Comparison of ENCODE assay signal across 20 cellular contexts in the genomic region with DNA sequence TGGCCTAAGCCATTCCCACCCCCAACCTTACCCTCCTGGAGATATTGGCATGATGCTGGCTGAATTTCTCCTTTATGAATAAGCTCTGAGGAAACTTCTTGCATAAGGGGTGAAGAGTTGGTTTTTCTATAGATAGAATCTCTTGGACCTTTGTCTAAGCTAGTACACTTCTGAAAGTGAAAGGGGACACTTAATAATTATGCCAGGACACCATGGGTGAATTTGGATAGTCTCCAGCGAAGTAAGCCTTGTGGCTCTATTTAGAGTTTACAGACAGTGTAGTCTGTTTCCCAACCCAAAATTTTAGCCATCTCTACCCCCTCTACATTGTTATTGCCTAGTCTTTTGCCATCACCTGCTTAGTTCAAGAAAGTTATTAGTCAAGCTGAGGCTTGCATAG. TPM values are rescaled to one million over a fixed set of nuclear protein-coding genes. Genes with fewer than 3 reads are reported as not detected.
DNase-seq lines count a peak whose midpoint lies in the region; ATAC-seq and TF ChIP-seq lines count a peak whose summit lies in the region.
"Had no signal": no experiment of that assay in that cellular context is flagged by ENCODE, and none has a peak within 500 bp of the region (broad histone marks: within the 10 kb centered on the region; RNA-seq: fewer than 3 reads in every experiment).

No MANE protein-coding gene starts in this region.

- no peak overlapping the region for H3K27ac ChIP-seq in CD8-positive, alpha-beta T cell (ENCODE audit: low read depth, low read length)
- peak overlapping the region in 2 of 4 donors; percentile 62 to 73 for H3K27ac ChIP-seq in upper lobe of left lung
- no peak overlapping the region for H3K27ac ChIP-seq in A673 (ENCODE audit: low read depth, low read length, poor library complexity, severe bottlenecking)
- H3K27ac ChIP-seq: cardiac muscle cell, heart left ventricle, VCaP had no signal

- H3K27me3 Mint-ChIP-seq in CD8-positive, alpha-beta T cell (ENCODE audit: low read depth): no peaks in the 10 kb centered on the region
- H3K27me3 Mint-ChIP-seq in IgD-negative memory B cell: no peaks in the 10 kb centered on the region
- H3K27me3 Mint-ChIP-seq in activated B cell treated with CpG ODN at 0.5 μM for 24 hours: no peaks in the 10 kb centered on the region
- H3K27me3 Mint-ChIP-seq: activated CD4-positive, alpha-beta memory T cell treated with anti-CD3 and anti-CD28 coated beads for 36 hours; memory B cell had no signal

- no peak for TF ChIP-seq CTCF in CD8-positive, alpha-beta T cell (IDR thresholded peaks at IDR 0.05)
- TF ChIP-seq CTCF in activated B cell treated with CpG ODN at 0.5 μM for 24 hours (IDR thresholded peaks at IDR 0.05): no peak
- TF ChIP-seq CTCF in upper lobe of left lung (IDR thresholded peaks at IDR 0.05): no peak
- TF ChIP-seq CTCF in A673 (conservative IDR thresholded peaks at IDR 0.05; ENCODE audit: low read depth, low read length): no peak

- TF ChIP-seq EP300 in upper lobe of left lung (IDR thresholded peaks at IDR 0.05): no peak

- CTCF ChIA-PET in CD8-positive, alpha-beta T cell (lab: Charles Lee): interaction anchor here (1.2 kb wide), 1 partner anchor 87 kb away, joined by 3 read pairs; no protein-coding TSS in a partner anchor
- CTCF ChIA-PET in activated B cell treated with CpG ODN at 0.5 μM for 24 hours (lab: Charles Lee) (interaction anchor here (1.1 kb wide), 1 partner anchor 87 kb away, joined by 3 read pairs; no protein-coding TSS in a partner anchor), A673 (lab: Charles Lee) (no interaction called here)

- H3K9me3 ChIP-seq in CD8-positive, alpha-beta T cell (ENCODE audit: low read length): no peaks in the 10 kb centered on the region
- H3K9me3 ChIP-seq in upper lobe of left lung (no peaks in the 10 kb centered on the region), A673 (ENCODE audit: low read depth, low read length, poor library complexity, severe bottlenecking) (no peaks in the 10 kb centered on the region)
- H3K9me3 ChIP-seq: heart left ventricle had no signal

- 36 to 83% methylated on average over 1 of the region's 1 CpG for WGBS in upper lobe of left lung, 2 donors

- H3K4me3 Mint-ChIP-seq in CD8-positive, alpha-beta T cell: no peak overlapping the region
- H3K4me3 Mint-ChIP-seq in IgD-negative memory B cell (peak overlapping the region in 3 of 4 donors; percentile 30 to 60 (median 55)), activated B cell treated with CpG ODN at 0.5 μM for 24 hours (no peak overlapping the region)
- H3K4me3 Mint-ChIP-seq: activated CD4-positive, alpha-beta memory T cell treated with anti-CD3 and anti-CD28 coated beads for 36 hours had no signal

- POLR2A ChIA-PET in CD8-positive, alpha-beta T cell (lab: Charles Lee): no interaction called here
- POLR2A ChIA-PET in activated B cell treated with CpG ODN at 0.5 μM for 24 hours (lab: Charles Lee): interaction anchor here (1.1 kb wide), 1 partner anchor 36 kb away, joined by 5 read pairs; the partner anchor contains the start of gene SMPDL3A
- POLR2A ChIA-PET in A673 (lab: Charles Lee; ENCODE audit: low non-redundant PET): no interaction called here

- no peaks in the 10 kb centered on the region for H3K36me3 Mint-ChIP-seq in CD8-positive, alpha-beta T cell
- H3K36me3 Mint-ChIP-seq in IgD-negative memory B cell (no peaks in the 10 kb centered on the region), activated B cell treated with CpG ODN at 0.5 μM for 24 hours (ENCODE audit: low read depth) (no peaks in the 10 kb centered on the region)
- H3K36me3 Mint-ChIP-seq: activated CD4-positive, alpha-beta memory T cell treated with anti-CD3 and anti-CD28 coated beads for 36 hours had no signal

- H3K36me3 ChIP-seq in CD8-positive, alpha-beta T cell (ENCODE audit: insufficient read depth, low read length): no peaks in the 10 kb centered on the region
- H3K36me3 ChIP-seq in upper lobe of left lung: no peaks in the 10 kb centered on the region
- H3K36me3 ChIP-seq in A673 (ENCODE audit: insufficient read depth, low read length, poor library complexity, severe bottlenecking): no peaks in the 10 kb centered on the region
- H3K36me3 ChIP-seq: cardiac muscle cell, heart left ventricle had no signal

- peaks cover 2% of the 10 kb centered on the region for H3K9me3 Mint-ChIP-seq in CD8-positive, alpha-beta T cell
- peaks cover 0 to 5% (median 0%) of the 10 kb centered on the region in 3 donors for H3K9me3 Mint-ChIP-seq in IgD-negative memory B cell
- no peaks in the 10 kb centered on the region for H3K9me3 Mint-ChIP-seq in activated B cell treated with CpG ODN at 0.5 μM for 24 hours

- no peak for DNase-seq in CD8-positive, alpha-beta T cell
- DNase-seq in activated B cell treated with CpG ODN at 0.5 μM for 24 hours: no peak
- DNase-seq in SHP77 (lab: John Stamatoyannopoulos, UW): no peak
- no peak for DNase-seq in upper lobe of left lung
- no peak for DNase-seq in A673 (ENCODE audit: low spot score)
- DNase-seq: activated CD4-positive, alpha-beta memory T cell treated with anti-CD3 and anti-CD28 coated beads for 36 hours; activated T-cell treated with anti-CD3 and anti-CD28 coated beads, Interleukin-2, amount 50 U/mL, for 48 hours; COR-L47; effector CD8-positive, alpha-beta T cell; heart left ventricle; MM.1S; NCI-H2107; NCI-H748 treated with DMSO at 0.1 percent for 48 hours; T-helper 1 cell had no signal

- TF ChIP-seq POLR2A in upper lobe of left lung (IDR thresholded peaks at IDR 0.05): no peak

- peak overlapping the region; percentile 1 for H3K27ac Mint-ChIP-seq in CD8-positive, alpha-beta T cell
- H3K27ac Mint-ChIP-seq in IgD-negative memory B cell (peak overlapping the region in 2 of 3 donors; percentile 15 to 32), activated B cell treated with CpG ODN at 0.5 μM for 24 hours (peak overlapping the region; percentile 48)
- H3K27ac Mint-ChIP-seq: activated CD4-positive, alpha-beta memory T cell treated with anti-CD3 and anti-CD28 coated beads for 36 hours had no signal

- H3K4me1 Mint-ChIP-seq in CD8-positive, alpha-beta T cell (ENCODE audit: low read depth): peaks cover 20% of the 10 kb centered on the region
- peaks cover 28 to 39% (median 31%) of the 10 kb centered on the region in 3 donors for H3K4me1 Mint-ChIP-seq in IgD-negative memory B cell
- peaks cover 39% of the 10 kb centered on the region for H3K4me1 Mint-ChIP-seq in activated B cell treated with CpG ODN at 0.5 μM for 24 hours

- BruUV-seq in A673 (replicated peaks; lab: Mats Ljungman, UMichigan): no TSS peak

- no peak for ATAC-seq in CD8-positive, alpha-beta T cell
- ATAC-seq in GM18909 (IDR thresholded peaks at IDR 0.05; ENCODE audit: poor library complexity, unreplicated experiment) (peak; percentile 41), activated B cell treated with CpG ODN at 0.5 μM for 24 hours (ENCODE audit: low read depth) (no peak), upper lobe of left lung (ENCODE audit: low FRiP score in 2 of 2) (no peak), HG02852 (IDR thresholded peaks at IDR 0.05; ENCODE audit: unreplicated experiment) (no peak)
- ATAC-seq: heart left ventricle had no signal

- no peak overlapping the region for H3K4me3 ChIP-seq in CD8-positive, alpha-beta T cell (ENCODE audit: low read depth, low read length)
- H3K4me3 ChIP-seq in upper lobe of left lung: no peak overlapping the region
- no peak overlapping the region for H3K4me3 ChIP-seq in A673 (ENCODE audit: low read depth, low read length, poor library complexity, severe bottlenecking)
- H3K4me3 ChIP-seq: cardiac muscle cell had no signal

- no peaks in the 10 kb centered on the region for H3K27me3 ChIP-seq in CD8-positive, alpha-beta T cell (ENCODE audit: insufficient read depth, low read length)
- no peaks in the 10 kb centered on the region for H3K27me3 ChIP-seq in upper lobe of left lung
- H3K27me3 ChIP-seq in A673 (replicated peaks; ENCODE audit: insufficient read depth, low read depth, low read length, poor library complexity): no peaks in the 10 kb centered on the region
- H3K27me3 ChIP-seq: cardiac muscle cell, heart left ventricle had no signal

- H3K4me1 ChIP-seq in CD8-positive, alpha-beta T cell (ENCODE audit: insufficient read depth, low read length): peaks cover 18% of the 10 kb centered on the region
- H3K4me1 ChIP-seq in upper lobe of left lung (peaks cover 8 to 16% (median 11%) of the 10 kb centered on the region in 4 donors), A673 (ENCODE audit: insufficient read depth, low read length, poor library complexity, severe bottlenecking) (peaks cover 18% of the 10 kb centered on the region)

- intact Hi-C loops in CD8-positive, alpha-beta T cell (cut with DNase I, micrococcal nuclease): no loop called here
- intact Hi-C loops in activated B cell treated with CpG ODN at 0.5 μM for 24 hours (cut with micrococcal nuclease): no loop called here
- intact Hi-C loops in A673 (cut with micrococcal nuclease; ENCODE audit: unreplicated experiment): no loop called here

RNA-seq across cellular contexts. Expression of gene FABP7, which starts 27.0 kb away (rescaled TPM):
- not detected for total RNA-seq in CD8-positive, alpha-beta T cell
- not detected for polyA plus RNA-seq in IgD-negative memory B cell
- not detected in 2 replicates for total RNA-seq in activated B cell treated with CpG ODN at 0.5 μM for 24 hours
- total RNA-seq in upper lobe of left lung: not detected
- 1.2 and 1.4 TPM in 2 replicates for total RNA-seq in A673 (2021)
- total RNA-seq: activated CD4-positive, alpha-beta memory T cell treated with anti-CD3 and anti-CD28 coated beads for 36 hours had no signal

RNA-seq across cellular contexts. Expression of gene SMPDL3A, which starts 36.6 kb away (rescaled TPM):
- total RNA-seq in CD8-positive, alpha-beta T cell: not detected
- 1.4 TPM for polyA plus RNA-seq in IgD-negative memory B cell
- total RNA-seq in activated B cell treated with CpG ODN at 0.5 μM for 24 hours: 1.5 and 1.8 TPM in 2 replicates
- total RNA-seq in upper lobe of left lung: 10 to 100 TPM; 11.0 to 19.9 (median 15.6) TPM
- total RNA-seq in A673 (2021): 10.3 and 12.4 TPM in 2 replicates

Comparison
In these comparisons a context has a peak if more than half of its experiments do, and no peak if none do; other contexts are left out.
1. H3K4me3 Mint-ChIP-seq: peak in IgD-negative memory B cell (3 of 4); none in CD8-positive, alpha-beta T cell (single experiment) and activated B cell treated with CpG ODN at 0.5 μM for 24 hours (single experiment).
2. Peak in every context shown above with its lines, with median percentiles within 50 percentile points of each other: H3K27ac Mint-ChIP-seq.